Comparison of ENCODE assay signal across 1 cellular context in the genomic region with DNA sequence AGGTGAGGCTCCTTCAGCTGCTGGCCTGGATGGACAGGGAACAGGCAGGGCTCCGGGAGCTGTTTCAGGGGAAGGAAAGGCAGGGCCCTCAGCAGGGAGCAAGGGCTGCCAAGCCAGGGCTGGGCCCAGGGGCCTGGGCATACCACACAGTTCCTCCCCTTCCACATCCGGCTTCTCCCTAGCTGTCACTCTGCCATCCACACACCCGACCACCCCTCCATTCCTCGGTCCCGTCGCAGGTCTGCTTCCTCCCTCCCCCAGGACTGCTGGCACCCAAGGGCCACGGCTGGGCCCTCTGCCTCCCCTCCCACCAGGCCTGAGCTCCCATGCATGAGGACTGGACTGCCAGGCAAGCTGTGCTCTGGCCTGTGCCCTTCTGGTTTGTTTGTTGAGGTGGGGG.
TF ChIP-seq lines count a peak whose summit lies in the region.

No MANE protein-coding gene starts in this region.

TF ChIP-seq in GM12878, 131 proteins besides CTCF, POLR2A, EP300 and RAD21:
- TF ChIP-seq BMI1 (IDR thresholded peaks at IDR 0.05; ENCODE audit: borderline replicate concordance): no peak
- TF ChIP-seq, protein P1, sequence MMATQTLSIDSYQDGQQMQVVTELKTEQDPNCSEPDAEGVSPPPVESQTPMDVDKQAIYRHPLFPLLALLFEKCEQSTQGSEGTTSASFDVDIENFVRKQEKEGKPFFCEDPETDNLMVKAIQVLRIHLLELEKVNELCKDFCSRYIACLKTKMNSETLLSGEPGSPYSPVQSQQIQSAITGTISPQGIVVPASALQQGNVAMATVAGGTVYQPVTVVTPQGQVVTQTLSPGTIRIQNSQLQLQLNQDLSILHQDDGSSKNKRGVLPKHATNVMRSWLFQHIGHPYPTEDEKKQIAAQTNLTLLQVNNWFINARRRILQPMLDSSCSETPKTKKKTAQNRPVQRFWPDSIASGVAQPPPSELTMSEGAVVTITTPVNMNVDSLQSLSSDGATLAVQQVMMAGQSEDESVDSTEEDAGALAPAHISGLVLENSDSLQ (IDR thresholded peaks at IDR 0.05): peak; percentile 48; the same call in 1 of the 2 replicates
- 0 out of 2 replicates have a peak, but pooled peaks have one; percentile 72 for TF ChIP-seq HDGF (IDR thresholded peaks at IDR 0.05)
- TF ChIP-seq, protein P2, sequence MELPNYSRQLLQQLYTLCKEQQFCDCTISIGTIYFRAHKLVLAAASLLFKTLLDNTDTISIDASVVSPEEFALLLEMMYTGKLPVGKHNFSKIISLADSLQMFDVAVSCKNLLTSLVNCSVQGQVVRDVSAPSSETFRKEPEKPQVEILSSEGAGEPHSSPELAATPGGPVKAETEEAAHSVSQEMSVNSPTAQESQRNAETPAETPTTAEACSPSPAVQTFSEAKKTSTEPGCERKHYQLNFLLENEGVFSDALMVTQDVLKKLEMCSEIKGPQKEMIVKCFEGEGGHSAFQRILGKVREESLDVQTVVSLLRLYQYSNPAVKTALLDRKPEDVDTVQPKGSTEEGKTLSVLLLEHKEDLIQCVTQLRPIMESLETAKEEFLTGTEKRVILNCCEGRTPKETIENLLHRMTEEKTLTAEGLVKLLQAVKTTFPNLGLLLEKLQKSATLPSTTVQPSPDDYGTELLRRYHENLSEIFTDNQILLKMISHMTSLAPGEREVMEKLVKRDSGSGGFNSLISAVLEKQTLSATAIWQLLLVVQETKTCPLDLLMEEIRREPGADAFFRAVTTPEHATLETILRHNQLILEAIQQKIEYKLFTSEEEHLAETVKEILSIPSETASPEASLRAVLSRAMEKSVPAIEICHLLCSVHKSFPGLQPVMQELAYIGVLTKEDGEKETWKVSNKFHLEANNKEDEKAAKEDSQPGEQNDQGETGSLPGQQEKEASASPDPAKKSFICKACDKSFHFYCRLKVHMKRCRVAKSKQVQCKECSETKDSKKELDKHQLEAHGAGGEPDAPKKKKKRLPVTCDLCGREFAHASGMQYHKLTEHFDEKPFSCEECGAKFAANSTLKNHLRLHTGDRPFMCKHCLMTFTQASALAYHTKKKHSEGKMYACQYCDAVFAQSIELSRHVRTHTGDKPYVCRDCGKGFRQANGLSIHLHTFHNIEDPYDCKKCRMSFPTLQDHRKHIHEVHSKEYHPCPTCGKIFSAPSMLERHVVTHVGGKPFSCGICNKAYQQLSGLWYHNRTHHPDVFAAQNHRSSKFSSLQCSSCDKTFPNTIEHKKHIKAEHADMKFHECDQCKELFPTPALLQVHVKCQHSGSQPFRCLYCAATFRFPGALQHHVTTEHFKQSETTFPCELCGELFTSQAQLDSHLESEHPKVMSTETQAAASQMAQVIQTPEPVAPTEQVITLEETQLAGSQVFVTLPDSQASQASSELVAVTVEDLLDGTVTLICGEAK (IDR thresholded peaks at IDR 0.05; ENCODE audit: borderline replicate concordance): no peak
